32 cellular contexts compared by ENCODE assay signal in genomic region chr13:33742321-33742720, GRCh38.
"Had no signal": no experiment of that assay in that cellular context is flagged by ENCODE, and none has a peak within 500 bp of the region (broad histone marks: within the 10 kb centered on the region; RNA-seq: fewer than 3 reads in every experiment).

No MANE protein-coding gene starts in this region.

- DNase-seq: activated CD4-positive, alpha-beta memory T cell treated with anti-CD3 and anti-CD28 coated beads, Interleukin-2, amount 10 ng/mL, durations not matched to agents 7 days and 5 days; activated CD4-positive, alpha-beta T cell treated with anti-CD3 and anti-CD28 coated beads for 1 hour; activated CD4-positive, alpha-beta T cell treated with anti-CD3 and anti-CD28 coated beads for 48 hours; activated CD4-positive, CD25-positive, alpha-beta regulatory T cell; activated CD8-positive, alpha-beta memory T cell treated with anti-CD3 and anti-CD28 coated beads for 24 hours; activated CD8-positive, alpha-beta memory T cell treated with anti-CD3 and anti-CD28 coated beads, Interleukin-2, amount 10 ng/mL, durations not matched to agents 7 days and 5 days; activated CD8-positive, alpha-beta memory T cell treated with anti-CD3 and anti-CD28 coated beads, Interleukin-2, amount 50 U/mL, for 48 hours; activated effector memory CD4-positive, alpha-beta T cell treated with Interleukin-2 at 50 U/mL for 16 hours; activated naive CD4-positive, alpha-beta T cell treated with anti-CD3 and anti-CD28 coated beads, Interleukin-2, amount 10 ng/mL, durations not matched to agents 7 days and 5 days; activated T-cell treated with anti-CD3 and anti-CD28 coated beads, Interleukin-2, amount 50 U/mL, for 48 hours; amniotic stem cell; aorta; brain microvascular endothelial cell; central memory CD4-positive, alpha-beta T cell; Kasumi-1; MG63; NCI-H1092 treated with DMSO at 0.1 percent for 48 hours; NCI-H1417; NCI-H146; NCI-H187; NCI-H2029 treated with DMSO at 0.1 percent for 48 hours; NCI-H2107; NCI-H2171; NCI-H510A; NCI-H526; NCI-H748 treated with DMSO at 0.1 percent for 48 hours; PC-9; Right ventricle myocardium superior; T1000; WERI-Rb-1 had no signal

- H3K27me3 ChIP-seq: brain microvascular endothelial cell, MG63 had no signal

- H3K4me2 ChIP-seq: PC-9 had no signal

- H3K36me3 ChIP-seq: brain microvascular endothelial cell, MG63, WERI-Rb-1 had no signal

- H3K36me3 Mint-ChIP-seq: activated CD8-positive, alpha-beta memory T cell treated with anti-CD3 and anti-CD28 coated beads, Interleukin-2, amount 10 ng/mL, durations not matched to agents 7 days and 5 days; activated naive CD4-positive, alpha-beta T cell treated with anti-CD3 and anti-CD28 coated beads, Interleukin-2, amount 10 ng/mL, durations not matched to agents 7 days and 5 days; activated naive CD8-positive, alpha-beta T cell had no signal

- H3K4me3 Mint-ChIP-seq: activated CD4-positive, alpha-beta memory T cell treated with anti-CD3 and anti-CD28 coated beads, Interleukin-2, amount 10 ng/mL, durations not matched to agents 7 days and 5 days; activated CD8-positive, alpha-beta memory T cell treated with anti-CD3 and anti-CD28 coated beads, Interleukin-2, amount 10 ng/mL, durations not matched to agents 7 days and 5 days; activated naive CD4-positive, alpha-beta T cell treated with anti-CD3 and anti-CD28 coated beads, Interleukin-2, amount 10 ng/mL, durations not matched to agents 7 days and 5 days; activated naive CD8-positive, alpha-beta T cell had no signal

- H3K27ac ChIP-seq: brain microvascular endothelial cell, coronary artery, PC-9, WERI-Rb-1 had no signal

- ATAC-seq: activated CD8-positive, alpha-beta memory T cell treated with anti-CD3 and anti-CD28 coated beads, Interleukin-2, amount 10 ng/mL, durations not matched to agents 7 days and 5 days had no signal

- H3K9me3 Mint-ChIP-seq: activated CD4-positive, alpha-beta memory T cell treated with anti-CD3 and anti-CD28 coated beads, Interleukin-2, amount 10 ng/mL, durations not matched to agents 7 days and 5 days; activated naive CD4-positive, alpha-beta T cell treated with anti-CD3 and anti-CD28 coated beads, Interleukin-2, amount 10 ng/mL, durations not matched to agents 7 days and 5 days had no signal

- H3K27ac Mint-ChIP-seq: activated CD4-positive, alpha-beta memory T cell treated with anti-CD3 and anti-CD28 coated beads, Interleukin-2, amount 10 ng/mL, durations not matched to agents 7 days and 5 days; activated CD8-positive, alpha-beta memory T cell treated with anti-CD3 and anti-CD28 coated beads, Interleukin-2, amount 10 ng/mL, durations not matched to agents 7 days and 5 days; activated naive CD4-positive, alpha-beta T cell treated with anti-CD3 and anti-CD28 coated beads, Interleukin-2, amount 10 ng/mL, durations not matched to agents 7 days and 5 days; activated naive CD8-positive, alpha-beta T cell had no signal

- H3K27me3 Mint-ChIP-seq: activated CD4-positive, alpha-beta memory T cell treated with anti-CD3 and anti-CD28 coated beads, Interleukin-2, amount 10 ng/mL, durations not matched to agents 7 days and 5 days had no signal

- H3K4me3 ChIP-seq: coronary artery, MG63, PC-9 had no signal

- H2AFZ ChIP-seq: PC-9 had no signal
